Comparison of ENCODE assay signal across 1 cellular context in genomic region chr9:130186839-130187522, GRCh38.
TF ChIP-seq lines count a peak whose summit lies in the region.

No MANE protein-coding gene starts in this region.

TF ChIP-seq in HepG2, 621 proteins besides CTCF, POLR2A, EP300 and RAD21 (continued from another document and continues in another):
- TF ChIP-seq POGZ (CRISPR knock-in tag; IDR thresholded peaks at IDR 0.05) (no peak), HNF4G (IDR thresholded peaks at IDR 0.05; ENCODE audit: borderline replicate concordance, low read depth, low read length) (no peak), HNF4G (CRISPR knock-in tag; IDR thresholded peaks at IDR 0.05; ENCODE audit: borderline replicate concordance, low read depth) (no peak), NFIB (CRISPR knock-in tag; IDR thresholded peaks at IDR 0.05; ENCODE audit: borderline replicate concordance) (no peak), HMG20B (CRISPR knock-in tag; conservative IDR thresholded peaks at IDR 0.05) (no peak), DPF2 (CRISPR knock-in tag; IDR thresholded peaks at IDR 0.05; ENCODE audit: borderline replicate concordance, low read depth) (no peak), ARNT (IDR thresholded peaks at IDR 0.05) (no peak), ZNF660 (CRISPR knock-in tag; IDR thresholded peaks at IDR 0.05; ENCODE audit: borderline replicate concordance, low read depth) (no peak), LCORL (IDR thresholded peaks at IDR 0.05) (no peak), LCORL (CRISPR knock-in tag; IDR thresholded peaks at IDR 0.05) (no peak), SMAD1 (CRISPR knock-in tag; IDR thresholded peaks at IDR 0.05; ENCODE audit: borderline replicate concordance, low read depth) (no peak), SIX1 (CRISPR knock-in tag; IDR thresholded peaks at IDR 0.05; ENCODE audit: borderline replicate concordance) (no peak), JUN (CRISPR knock-in tag; IDR thresholded peaks at IDR 0.05) (peak; percentile 61; the same call in 1 of the 2 replicates), GABPA (IDR thresholded peaks at IDR 0.05; ENCODE audit: low read depth, low read length) (no peak), GABPA (CRISPR knock-in tag; IDR thresholded peaks at IDR 0.05; ENCODE audit: low read depth) (no peak), CBX1 (IDR thresholded peaks at IDR 0.05; ENCODE audit: low read depth) (no peak), ZNF230 (CRISPR knock-in tag; IDR thresholded peaks at IDR 0.05) (0 out of 2 replicates have a peak, but pooled peaks have one; percentile 58), ZBTB7B (CRISPR knock-in tag; IDR thresholded peaks at IDR 0.05) (no peak), ZNF24 (IDR thresholded peaks at IDR 0.05) (no peak), ZNF850 (CRISPR knock-in tag; conservative IDR thresholded peaks at IDR 0.05) (no peak), TARDBP (CRISPR knock-in tag; IDR thresholded peaks at IDR 0.05) (no peak), ZNF484 (CRISPR knock-in tag; IDR thresholded peaks at IDR 0.05; ENCODE audit: borderline replicate concordance, low read depth) (no peak), FOXP1 (IDR thresholded peaks at IDR 0.05) (no peak), FOXP1 (CRISPR knock-in tag; IDR thresholded peaks at IDR 0.05) (no peak), SP140L (CRISPR knock-in tag; IDR thresholded peaks at IDR 0.05; ENCODE audit: borderline replicate concordance) (no peak), ZNF558 (CRISPR knock-in tag; IDR thresholded peaks at IDR 0.05; ENCODE audit: borderline replicate concordance) (no peak), GATAD1 (CRISPR knock-in tag; IDR thresholded peaks at IDR 0.05) (no peak)
- TF ChIP-seq, protein P1, sequence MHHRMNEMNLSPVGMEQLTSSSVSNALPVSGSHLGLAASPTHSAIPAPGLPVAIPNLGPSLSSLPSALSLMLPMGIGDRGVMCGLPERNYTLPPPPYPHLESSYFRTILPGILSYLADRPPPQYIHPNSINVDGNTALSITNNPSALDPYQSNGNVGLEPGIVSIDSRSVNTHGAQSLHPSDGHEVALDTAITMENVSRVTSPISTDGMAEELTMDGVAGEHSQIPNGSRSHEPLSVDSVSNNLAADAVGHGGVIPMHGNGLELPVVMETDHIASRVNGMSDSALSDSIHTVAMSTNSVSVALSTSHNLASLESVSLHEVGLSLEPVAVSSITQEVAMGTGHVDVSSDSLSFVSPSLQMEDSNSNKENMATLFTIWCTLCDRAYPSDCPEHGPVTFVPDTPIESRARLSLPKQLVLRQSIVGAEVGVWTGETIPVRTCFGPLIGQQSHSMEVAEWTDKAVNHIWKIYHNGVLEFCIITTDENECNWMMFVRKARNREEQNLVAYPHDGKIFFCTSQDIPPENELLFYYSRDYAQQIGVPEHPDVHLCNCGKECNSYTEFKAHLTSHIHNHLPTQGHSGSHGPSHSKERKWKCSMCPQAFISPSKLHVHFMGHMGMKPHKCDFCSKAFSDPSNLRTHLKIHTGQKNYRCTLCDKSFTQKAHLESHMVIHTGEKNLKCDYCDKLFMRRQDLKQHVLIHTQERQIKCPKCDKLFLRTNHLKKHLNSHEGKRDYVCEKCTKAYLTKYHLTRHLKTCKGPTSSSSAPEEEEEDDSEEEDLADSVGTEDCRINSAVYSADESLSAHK (CRISPR knock-in tag; IDR thresholded peaks at IDR 0.05; ENCODE audit: borderline replicate concordance): no peak
- TF ChIP-seq, protein P2, sequence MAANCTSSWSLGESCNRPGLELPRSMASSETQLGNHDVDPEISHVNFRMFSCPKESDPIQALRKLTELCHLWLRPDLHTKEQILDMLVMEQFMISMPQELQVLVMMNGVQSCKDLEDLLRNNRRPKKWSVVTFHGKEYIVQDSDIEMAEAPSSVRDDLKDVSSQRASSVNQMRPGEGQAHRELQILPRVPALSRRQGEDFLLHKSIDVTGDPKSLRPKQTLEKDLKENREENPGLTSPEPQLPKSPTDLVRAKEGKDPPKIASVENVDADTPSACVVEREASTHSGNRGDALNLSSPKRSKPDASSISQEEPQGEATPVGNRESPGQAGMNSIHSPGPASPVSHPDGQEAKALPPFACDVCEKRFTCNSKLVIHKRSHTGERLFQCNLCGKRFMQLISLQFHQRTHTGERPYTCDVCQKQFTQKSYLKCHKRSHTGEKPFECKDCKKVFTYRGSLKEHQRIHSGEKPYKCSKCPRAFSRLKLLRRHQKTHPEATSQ (CRISPR knock-in tag; IDR thresholded peaks at IDR 0.05; ENCODE audit: borderline replicate concordance): no peak
- TF ChIP-seq, protein P3, sequence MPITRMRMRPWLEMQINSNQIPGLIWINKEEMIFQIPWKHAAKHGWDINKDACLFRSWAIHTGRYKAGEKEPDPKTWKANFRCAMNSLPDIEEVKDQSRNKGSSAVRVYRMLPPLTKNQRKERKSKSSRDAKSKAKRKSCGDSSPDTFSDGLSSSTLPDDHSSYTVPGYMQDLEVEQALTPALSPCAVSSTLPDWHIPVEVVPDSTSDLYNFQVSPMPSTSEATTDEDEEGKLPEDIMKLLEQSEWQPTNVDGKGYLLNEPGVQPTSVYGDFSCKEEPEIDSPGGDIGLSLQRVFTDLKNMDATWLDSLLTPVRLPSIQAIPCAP (CRISPR knock-in tag; IDR thresholded peaks at IDR 0.05; ENCODE audit: low read depth): no peak
- TF ChIP-seq, protein P4, sequence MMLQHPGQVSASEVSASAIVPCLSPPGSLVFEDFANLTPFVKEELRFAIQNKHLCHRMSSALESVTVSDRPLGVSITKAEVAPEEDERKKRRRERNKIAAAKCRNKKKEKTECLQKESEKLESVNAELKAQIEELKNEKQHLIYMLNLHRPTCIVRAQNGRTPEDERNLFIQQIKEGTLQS (CRISPR knock-in tag; IDR thresholded peaks at IDR 0.05): peak; percentile 87
- TF ChIP-seq, protein P5, sequence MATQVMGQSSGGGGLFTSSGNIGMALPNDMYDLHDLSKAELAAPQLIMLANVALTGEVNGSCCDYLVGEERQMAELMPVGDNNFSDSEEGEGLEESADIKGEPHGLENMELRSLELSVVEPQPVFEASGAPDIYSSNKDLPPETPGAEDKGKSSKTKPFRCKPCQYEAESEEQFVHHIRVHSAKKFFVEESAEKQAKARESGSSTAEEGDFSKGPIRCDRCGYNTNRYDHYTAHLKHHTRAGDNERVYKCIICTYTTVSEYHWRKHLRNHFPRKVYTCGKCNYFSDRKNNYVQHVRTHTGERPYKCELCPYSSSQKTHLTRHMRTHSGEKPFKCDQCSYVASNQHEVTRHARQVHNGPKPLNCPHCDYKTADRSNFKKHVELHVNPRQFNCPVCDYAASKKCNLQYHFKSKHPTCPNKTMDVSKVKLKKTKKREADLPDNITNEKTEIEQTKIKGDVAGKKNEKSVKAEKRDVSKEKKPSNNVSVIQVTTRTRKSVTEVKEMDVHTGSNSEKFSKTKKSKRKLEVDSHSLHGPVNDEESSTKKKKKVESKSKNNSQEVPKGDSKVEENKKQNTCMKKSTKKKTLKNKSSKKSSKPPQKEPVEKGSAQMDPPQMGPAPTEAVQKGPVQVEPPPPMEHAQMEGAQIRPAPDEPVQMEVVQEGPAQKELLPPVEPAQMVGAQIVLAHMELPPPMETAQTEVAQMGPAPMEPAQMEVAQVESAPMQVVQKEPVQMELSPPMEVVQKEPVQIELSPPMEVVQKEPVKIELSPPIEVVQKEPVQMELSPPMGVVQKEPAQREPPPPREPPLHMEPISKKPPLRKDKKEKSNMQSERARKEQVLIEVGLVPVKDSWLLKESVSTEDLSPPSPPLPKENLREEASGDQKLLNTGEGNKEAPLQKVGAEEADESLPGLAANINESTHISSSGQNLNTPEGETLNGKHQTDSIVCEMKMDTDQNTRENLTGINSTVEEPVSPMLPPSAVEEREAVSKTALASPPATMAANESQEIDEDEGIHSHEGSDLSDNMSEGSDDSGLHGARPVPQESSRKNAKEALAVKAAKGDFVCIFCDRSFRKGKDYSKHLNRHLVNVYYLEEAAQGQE (IDR thresholded peaks at IDR 0.05; ENCODE audit: borderline replicate concordance in 1 of 2, low read depth in 1 of 2, low read length in 2 of 2): no peak
- TF ChIP-seq, protein P6, sequence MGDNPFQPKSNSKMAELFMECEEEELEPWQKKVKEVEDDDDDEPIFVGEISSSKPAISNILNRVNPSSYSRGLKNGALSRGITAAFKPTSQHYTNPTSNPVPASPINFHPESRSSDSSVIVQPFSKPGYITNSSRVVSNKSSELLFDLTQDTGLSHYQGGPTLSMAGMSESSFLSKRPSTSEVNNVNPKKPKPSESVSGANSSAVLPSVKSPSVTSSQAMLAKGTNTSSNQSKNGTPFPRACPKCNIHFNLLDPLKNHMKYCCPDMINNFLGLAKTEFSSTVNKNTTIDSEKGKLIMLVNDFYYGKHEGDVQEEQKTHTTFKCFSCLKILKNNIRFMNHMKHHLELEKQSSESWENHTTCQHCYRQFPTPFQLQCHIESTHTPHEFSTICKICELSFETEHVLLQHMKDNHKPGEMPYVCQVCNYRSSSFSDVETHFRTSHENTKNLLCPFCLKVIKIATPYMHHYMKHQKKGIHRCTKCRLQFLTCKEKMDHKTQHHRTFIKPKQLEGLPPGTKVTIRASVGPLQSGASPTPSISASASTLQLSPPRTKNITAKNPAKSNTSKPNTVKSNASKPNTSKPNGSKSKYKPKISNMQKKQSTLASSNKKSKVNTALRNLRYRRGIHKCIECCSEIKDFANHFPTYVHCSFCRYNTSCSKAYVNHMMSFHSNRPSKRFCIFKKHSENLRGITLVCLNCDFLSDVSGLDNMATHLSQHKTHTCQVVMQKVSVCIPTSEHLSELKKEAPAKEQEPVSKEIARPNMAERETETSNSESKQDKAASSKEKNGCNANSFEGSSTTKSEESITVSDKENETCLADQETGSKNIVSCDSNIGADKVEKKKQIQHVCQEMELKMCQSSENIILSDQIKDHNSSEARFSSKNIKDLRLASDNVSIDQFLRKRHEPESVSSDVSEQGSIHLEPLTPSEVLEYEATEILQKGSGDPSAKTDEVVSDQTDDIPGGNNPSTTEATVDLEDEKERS (CRISPR knock-in tag; IDR thresholded peaks at IDR 0.05): no peak
- TF ChIP-seq, protein P7, sequence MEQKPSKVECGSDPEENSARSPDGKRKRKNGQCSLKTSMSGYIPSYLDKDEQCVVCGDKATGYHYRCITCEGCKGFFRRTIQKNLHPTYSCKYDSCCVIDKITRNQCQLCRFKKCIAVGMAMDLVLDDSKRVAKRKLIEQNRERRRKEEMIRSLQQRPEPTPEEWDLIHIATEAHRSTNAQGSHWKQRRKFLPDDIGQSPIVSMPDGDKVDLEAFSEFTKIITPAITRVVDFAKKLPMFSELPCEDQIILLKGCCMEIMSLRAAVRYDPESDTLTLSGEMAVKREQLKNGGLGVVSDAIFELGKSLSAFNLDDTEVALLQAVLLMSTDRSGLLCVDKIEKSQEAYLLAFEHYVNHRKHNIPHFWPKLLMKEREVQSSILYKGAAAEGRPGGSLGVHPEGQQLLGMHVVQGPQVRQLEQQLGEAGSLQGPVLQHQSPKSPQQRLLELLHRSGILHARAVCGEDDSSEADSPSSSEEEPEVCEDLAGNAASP (CRISPR knock-in tag; IDR thresholded peaks at IDR 0.05; ENCODE audit: borderline replicate concordance): no peak
- TF ChIP-seq, protein P8, sequence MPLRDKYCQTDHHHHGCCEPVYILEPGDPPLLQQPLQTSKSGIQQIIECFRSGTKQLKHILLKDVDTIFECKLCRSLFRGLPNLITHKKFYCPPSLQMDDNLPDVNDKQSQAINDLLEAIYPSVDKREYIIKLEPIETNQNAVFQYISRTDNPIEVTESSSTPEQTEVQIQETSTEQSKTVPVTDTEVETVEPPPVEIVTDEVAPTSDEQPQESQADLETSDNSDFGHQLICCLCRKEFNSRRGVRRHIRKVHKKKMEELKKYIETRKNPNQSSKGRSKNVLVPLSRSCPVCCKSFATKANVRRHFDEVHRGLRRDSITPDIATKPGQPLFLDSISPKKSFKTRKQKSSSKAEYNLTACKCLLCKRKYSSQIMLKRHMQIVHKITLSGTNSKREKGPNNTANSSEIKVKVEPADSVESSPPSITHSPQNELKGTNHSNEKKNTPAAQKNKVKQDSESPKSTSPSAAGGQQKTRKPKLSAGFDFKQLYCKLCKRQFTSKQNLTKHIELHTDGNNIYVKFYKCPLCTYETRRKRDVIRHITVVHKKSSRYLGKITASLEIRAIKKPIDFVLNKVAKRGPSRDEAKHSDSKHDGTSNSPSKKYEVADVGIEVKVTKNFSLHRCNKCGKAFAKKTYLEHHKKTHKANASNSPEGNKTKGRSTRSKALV (CRISPR knock-in tag; IDR thresholded peaks at IDR 0.05): 0 out of 2 replicates have a peak, but pooled peaks have one; percentile 46
- TF ChIP-seq, protein P9, sequence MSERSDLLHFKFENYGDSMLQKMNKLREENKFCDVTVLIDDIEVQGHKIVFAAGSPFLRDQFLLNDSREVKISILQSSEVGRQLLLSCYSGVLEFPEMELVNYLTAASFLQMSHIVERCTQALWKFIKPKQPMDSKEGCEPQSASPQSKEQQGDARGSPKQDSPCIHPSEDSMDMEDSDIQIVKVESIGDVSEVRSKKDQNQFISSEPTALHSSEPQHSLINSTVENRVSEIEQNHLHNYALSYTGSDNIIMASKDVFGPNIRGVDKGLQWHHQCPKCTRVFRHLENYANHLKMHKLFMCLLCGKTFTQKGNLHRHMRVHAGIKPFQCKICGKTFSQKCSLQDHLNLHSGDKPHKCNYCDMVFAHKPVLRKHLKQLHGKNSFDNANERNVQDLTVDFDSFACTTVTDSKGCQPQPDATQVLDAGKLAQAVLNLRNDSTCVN (CRISPR knock-in tag; IDR thresholded peaks at IDR 0.05; ENCODE audit: borderline replicate concordance): no peak
- TF ChIP-seq, protein P10, sequence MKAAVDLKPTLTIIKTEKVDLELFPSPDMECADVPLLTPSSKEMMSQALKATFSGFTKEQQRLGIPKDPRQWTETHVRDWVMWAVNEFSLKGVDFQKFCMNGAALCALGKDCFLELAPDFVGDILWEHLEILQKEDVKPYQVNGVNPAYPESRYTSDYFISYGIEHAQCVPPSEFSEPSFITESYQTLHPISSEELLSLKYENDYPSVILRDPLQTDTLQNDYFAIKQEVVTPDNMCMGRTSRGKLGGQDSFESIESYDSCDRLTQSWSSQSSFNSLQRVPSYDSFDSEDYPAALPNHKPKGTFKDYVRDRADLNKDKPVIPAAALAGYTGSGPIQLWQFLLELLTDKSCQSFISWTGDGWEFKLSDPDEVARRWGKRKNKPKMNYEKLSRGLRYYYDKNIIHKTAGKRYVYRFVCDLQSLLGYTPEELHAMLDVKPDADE (CRISPR knock-in tag; IDR thresholded peaks at IDR 0.05): no peak
- TF ChIP-seq, protein P11, sequence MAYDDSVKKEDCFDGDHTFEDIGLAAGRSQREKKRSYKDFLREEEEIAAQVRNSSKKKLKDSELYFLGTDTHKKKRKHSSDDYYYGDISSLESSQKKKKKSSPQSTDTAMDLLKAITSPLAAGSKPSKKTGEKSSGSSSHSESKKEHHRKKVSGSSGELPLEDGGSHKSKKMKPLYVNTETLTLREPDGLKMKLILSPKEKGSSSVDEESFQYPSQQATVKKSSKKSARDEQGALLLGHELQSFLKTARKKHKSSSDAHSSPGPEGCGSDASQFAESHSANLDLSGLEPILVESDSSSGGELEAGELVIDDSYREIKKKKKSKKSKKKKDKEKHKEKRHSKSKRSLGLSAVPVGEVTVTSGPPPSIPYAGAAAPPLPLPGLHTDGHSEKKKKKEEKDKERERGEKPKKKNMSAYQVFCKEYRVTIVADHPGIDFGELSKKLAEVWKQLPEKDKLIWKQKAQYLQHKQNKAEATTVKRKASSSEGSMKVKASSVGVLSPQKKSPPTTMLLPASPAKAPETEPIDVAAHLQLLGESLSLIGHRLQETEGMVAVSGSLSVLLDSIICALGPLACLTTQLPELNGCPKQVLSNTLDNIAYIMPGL (CRISPR knock-in tag; IDR thresholded peaks at IDR 0.05; ENCODE audit: borderline replicate concordance in 1 of 2, low read depth in 1 of 2): no peak
- TF ChIP-seq, protein P12, sequence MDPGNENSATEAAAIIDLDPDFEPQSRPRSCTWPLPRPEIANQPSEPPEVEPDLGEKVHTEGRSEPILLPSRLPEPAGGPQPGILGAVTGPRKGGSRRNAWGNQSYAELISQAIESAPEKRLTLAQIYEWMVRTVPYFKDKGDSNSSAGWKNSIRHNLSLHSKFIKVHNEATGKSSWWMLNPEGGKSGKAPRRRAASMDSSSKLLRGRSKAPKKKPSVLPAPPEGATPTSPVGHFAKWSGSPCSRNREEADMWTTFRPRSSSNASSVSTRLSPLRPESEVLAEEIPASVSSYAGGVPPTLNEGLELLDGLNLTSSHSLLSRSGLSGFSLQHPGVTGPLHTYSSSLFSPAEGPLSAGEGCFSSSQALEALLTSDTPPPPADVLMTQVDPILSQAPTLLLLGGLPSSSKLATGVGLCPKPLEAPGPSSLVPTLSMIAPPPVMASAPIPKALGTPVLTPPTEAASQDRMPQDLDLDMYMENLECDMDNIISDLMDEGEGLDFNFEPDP (CRISPR knock-in tag; conservative IDR thresholded peaks at IDR 0.05): no peak
